Comparison of ENCODE assay signal across 17 cellular contexts in the genomic region with DNA sequence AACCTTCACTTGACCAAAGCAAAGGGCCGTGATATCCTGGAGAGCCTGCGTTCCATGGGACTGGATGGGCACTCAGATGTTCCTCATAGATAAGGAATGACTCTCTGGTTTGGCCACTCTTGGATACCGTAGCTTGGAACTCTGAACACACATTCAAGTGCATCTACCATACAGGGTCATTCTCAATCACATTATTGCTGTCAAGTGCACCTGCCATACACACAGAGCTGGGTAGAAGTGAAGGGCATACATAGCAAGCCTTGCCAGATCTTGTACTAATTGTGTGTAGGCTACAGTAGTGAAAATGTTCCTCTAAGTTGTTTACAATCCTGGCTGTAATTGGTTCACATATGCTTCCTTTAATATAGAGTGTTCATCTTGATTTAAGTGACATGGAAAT.
"Had no signal": no experiment of that assay in that cellular context is flagged by ENCODE, and none has a peak within 500 bp of the region (broad histone marks: within the 10 kb centered on the region; RNA-seq: fewer than 3 reads in every experiment).

No MANE protein-coding gene starts in this region.

- H3K9me3 Mint-ChIP-seq: effector memory CD8-positive, alpha-beta T cell; mesothelial cell of epicardium had no signal

- H3K27me3 Mint-ChIP-seq: dendritic cell treated with granulocyte-macrophage colony-stimulating factor and Interleukin-4, amounts not matched to agents 40 ng/mL and 50 ng/mL, for 4 days; effector memory CD8-positive, alpha-beta T cell had no signal

- H3K36me3 ChIP-seq: heart right ventricle, prostate gland had no signal

- H3K36me3 Mint-ChIP-seq: mesothelial cell of epicardium had no signal

- ATAC-seq: activated CD4-positive, CD25-positive, alpha-beta regulatory T cell treated with anti-CD3 and anti-CD28 coated beads, Interleukin-2, amount 50 U/mL, for 24 hours; effector memory CD8-positive, alpha-beta T cell; lower lobe of right lung; right cardiac atrium; stimulated activated naive CD8-positive, alpha-beta T cell treated with anti-CD3 and anti-CD28 coated beads, Interleukin-15, Interleukin-2, amounts not matched to agents 100 U/mL and 50 U/mL, for 24 hours; upper lobe of right lung had no signal

- H3K4me3 ChIP-seq: heart right ventricle, lower lobe of right lung, prostate gland, skin epidermis, upper lobe of right lung had no signal

- H3K9me3 ChIP-seq: heart right ventricle, lower lobe of right lung, prostate gland, upper lobe of right lung had no signal

- H3K27ac ChIP-seq: lower lobe of right lung, prostate gland, skin epidermis, upper lobe of right lung had no signal

- H3K27me3 ChIP-seq: heart right ventricle, upper lobe of right lung had no signal

- DNase-seq: activated CD4-positive, alpha-beta T cell treated with anti-CD3 and anti-CD28 coated beads, Interleukin-2, amount 50 U/mL, for 1 hour; activated naive CD4-positive, alpha-beta T cell; anterior cingulate cortex; effector memory CD8-positive, alpha-beta T cell; foreskin melanocyte; heart right ventricle; lower lobe of right lung; right cardiac atrium; stimulated activated CD4-positive, alpha-beta T cell treated with anti-CD3 and anti-CD28 coated beads, Interleukin-15, amount 100 ng/mL, for 24 hours; stimulated activated CD4-positive, alpha-beta T cell treated with anti-CD3 and anti-CD28 coated beads, Interleukin-4, amount 100 ng/mL, for 24 hours; stimulated activated naive CD8-positive, alpha-beta T cell treated with anti-CD3 and anti-CD28 coated beads, Interleukin-15, Interleukin-2, amounts not matched to agents 100 U/mL and 50 U/mL, for 24 hours; upper lobe of right lung had no signal

- H3K4me1 ChIP-seq: prostate gland had no signal

- H3K4me3 Mint-ChIP-seq: dendritic cell treated with granulocyte-macrophage colony-stimulating factor and Interleukin-4, amounts not matched to agents 40 ng/mL and 50 ng/mL, for 4 days; effector memory CD8-positive, alpha-beta T cell; mesothelial cell of epicardium had no signal

- H3K4me1 Mint-ChIP-seq: mesothelial cell of epicardium had no signal

- H3K27ac Mint-ChIP-seq: dendritic cell treated with granulocyte-macrophage colony-stimulating factor and Interleukin-4, amounts not matched to agents 40 ng/mL and 50 ng/mL, for 4 days; effector memory CD8-positive, alpha-beta T cell; mesothelial cell of epicardium had no signal
